21 cellular contexts compared by ENCODE assay signal in genomic region chr6:157668034-157668401, GRCh38.
DNase-seq lines count a peak whose midpoint lies in the region; ATAC-seq and TF ChIP-seq lines count a peak whose summit lies in the region.
"Had no signal": no experiment of that assay in that cellular context is flagged by ENCODE, and none has a peak within 500 bp of the region (broad histone marks: within the 10 kb centered on the region; RNA-seq: fewer than 3 reads in every experiment).

No MANE protein-coding gene starts in this region.

- H3K4me1 Mint-ChIP-seq in activated T-cell treated with anti-CD3 and anti-CD28 coated beads, Interleukin-2, amount 50 U/mL, for 72 hours (ENCODE audit: low read depth): peaks cover 30% of the 10 kb centered on the region
- peaks cover 25% of the 10 kb centered on the region for H3K4me1 Mint-ChIP-seq in activated T-cell treated with anti-CD3 and anti-CD28 coated beads, Interleukin-2, amount 50 U/mL, for 24 hours (ENCODE audit: low read depth)
- H3K4me1 Mint-ChIP-seq in activated T-helper 17 cell treated with anti-CD3 and anti-CD28 coated beads, Interleukin-2, amount 50 U/mL, for 72 hours: peaks cover 5% of the 10 kb centered on the region
- peaks cover 7 to 31% (median 23%) of the 10 kb centered on the region in 7 donors for H3K4me1 Mint-ChIP-seq in naive thymus-derived CD4-positive, alpha-beta T cell

- intact Hi-C loops in naive thymus-derived CD4-positive, alpha-beta T cell (cut with micrococcal nuclease): loop anchor here (5.0 kb wide), 5 partner anchors 71 to 359 kb away; partner anchors contain the start of gene ZDHHC14 (in 1 of the 2)
- intact Hi-C loops in left ventricle myocardium inferior (cut with micrococcal nuclease): loop anchor here (5.0 kb wide), 1 partner anchor 351 kb away; no protein-coding TSS in a partner anchor

- H3K27ac Mint-ChIP-seq in activated T-cell treated with anti-CD3 and anti-CD28 coated beads, Interleukin-2, amount 50 U/mL, for 72 hours: no peak overlapping the region
- H3K27ac Mint-ChIP-seq in activated T-cell treated with anti-CD3 and anti-CD28 coated beads, Interleukin-2, amount 50 U/mL, for 24 hours: no peak overlapping the region
- H3K27ac Mint-ChIP-seq in activated T-helper 17 cell treated with anti-CD3 and anti-CD28 coated beads, Interleukin-2, amount 50 U/mL, for 72 hours: peak overlapping the region; percentile 60
- H3K27ac Mint-ChIP-seq in naive thymus-derived CD4-positive, alpha-beta T cell: no peak overlapping the region
- H3K27ac Mint-ChIP-seq: activated naive CD8-positive, alpha-beta T cell treated with anti-CD3 and anti-CD28 coated beads, Interleukin-2, amount 10 ng/mL, durations not matched to agents 7 days and 5 days; progenitor cell of endocrine pancreas; stimulated activated effector memory CD8-positive, alpha-beta T cell treated with anti-CD3 and anti-CD28 coated beads, Interleukin-12 subunit alpha, Interleukin-12 subunit beta, amount 100 ng/mL, for 72 hours had no signal

- no peak overlapping the region for H3K27ac ChIP-seq in naive thymus-derived CD4-positive, alpha-beta T cell (ENCODE audit: low read depth, low read length)
- no peak overlapping the region for H3K27ac ChIP-seq in left ventricle myocardium inferior (replicated peaks)
- H3K27ac ChIP-seq: lower lobe of right lung, SK-N-MC, VCaP had no signal

- H3K27me3 ChIP-seq in skeletal muscle satellite cell (ENCODE audit: control insufficient read depth, insufficient read depth, low read length): no peaks in the 10 kb centered on the region
- no peaks in the 10 kb centered on the region for H3K27me3 ChIP-seq in naive thymus-derived CD4-positive, alpha-beta T cell (ENCODE audit: control insufficient read depth in 2 of 2, insufficient read depth in 2 of 2, low read length in 2 of 2)
- H3K27me3 ChIP-seq in left ventricle myocardium inferior (ENCODE audit: low read depth): no peaks in the 10 kb centered on the region
- H3K27me3 ChIP-seq: sigmoid colon had no signal

- H3K9me3 ChIP-seq in skeletal muscle satellite cell (replicated peaks; ENCODE audit: low read length) (no peaks in the 10 kb centered on the region), left ventricle myocardium inferior (replicated peaks) (no peaks in the 10 kb centered on the region)
- no peaks in the 10 kb centered on the region for H3K9me3 ChIP-seq in naive thymus-derived CD4-positive, alpha-beta T cell (ENCODE audit: control insufficient read depth in 2 of 3, low read length in 3 of 3)
- H3K9me3 ChIP-seq: lower lobe of right lung, sigmoid colon had no signal

- POLR2A ChIA-PET in naive thymus-derived CD4-positive, alpha-beta T cell (lab: Charles Lee): interaction anchor here (0.6 kb wide), 1 partner anchor 285 kb away, joined by 3 read pairs; no protein-coding TSS in a partner anchor

- H3K4me2 ChIP-seq in skeletal muscle satellite cell (ENCODE audit: low read length): peak overlapping the region; percentile 68

- peaks cover 26% of the 10 kb centered on the region for H3K27me3 Mint-ChIP-seq in activated T-cell treated with anti-CD3 and anti-CD28 coated beads, Interleukin-2, amount 50 U/mL, for 72 hours (ENCODE audit: low read depth)
- H3K27me3 Mint-ChIP-seq in activated T-cell treated with anti-CD3 and anti-CD28 coated beads, Interleukin-2, amount 50 U/mL, for 24 hours: no peaks in the 10 kb centered on the region
- H3K27me3 Mint-ChIP-seq in activated T-helper 17 cell treated with anti-CD3 and anti-CD28 coated beads, Interleukin-2, amount 50 U/mL, for 72 hours: peaks cover 3% of the 10 kb centered on the region
- H3K27me3 Mint-ChIP-seq in naive thymus-derived CD4-positive, alpha-beta T cell: peaks cover 0 to 6% (median 0%) of the 10 kb centered on the region in 5 donors

- H3K9me3 Mint-ChIP-seq in activated T-cell treated with anti-CD3 and anti-CD28 coated beads, Interleukin-2, amount 50 U/mL, for 72 hours: no peaks in the 10 kb centered on the region
- no peaks in the 10 kb centered on the region for H3K9me3 Mint-ChIP-seq in activated T-cell treated with anti-CD3 and anti-CD28 coated beads, Interleukin-2, amount 50 U/mL, for 24 hours
- no peaks in the 10 kb centered on the region for H3K9me3 Mint-ChIP-seq in activated T-helper 17 cell treated with anti-CD3 and anti-CD28 coated beads, Interleukin-2, amount 50 U/mL, for 72 hours
- peaks cover 0 to 1% (median 0%) of the 10 kb centered on the region in 11 donors for H3K9me3 Mint-ChIP-seq in naive thymus-derived CD4-positive, alpha-beta T cell
- H3K9me3 Mint-ChIP-seq: activated naive CD8-positive, alpha-beta T cell treated with anti-CD3 and anti-CD28 coated beads, Interleukin-2, amount 10 ng/mL, durations not matched to agents 7 days and 5 days; stimulated activated effector memory CD8-positive, alpha-beta T cell treated with anti-CD3 and anti-CD28 coated beads, Interleukin-12 subunit alpha, Interleukin-12 subunit beta, amount 100 ng/mL, for 72 hours had no signal

- peak; percentile 80 to 84 for ATAC-seq in activated T-cell treated with anti-CD3 and anti-CD28 coated beads, Interleukin-2, amount 50 U/mL, for 72 hours (replicated peaks in 1 of 2)
- peak; percentile 40 for ATAC-seq in GM18520 (IDR thresholded peaks at IDR 0.05; ENCODE audit: unreplicated experiment)
- ATAC-seq in activated T-helper 17 cell treated with anti-CD3 and anti-CD28 coated beads, Interleukin-2, amount 50 U/mL, for 72 hours (replicated peaks): peak; percentile 89
- ATAC-seq in naive thymus-derived CD4-positive, alpha-beta T cell: no peak
- ATAC-seq in GM18505 (IDR thresholded peaks at IDR 0.05; ENCODE audit: unreplicated experiment): no peak
- ATAC-seq: stimulated activated effector memory CD8-positive, alpha-beta T cell treated with anti-CD3 and anti-CD28 coated beads, Interleukin-12 subunit alpha, Interleukin-12 subunit beta, amount 100 ng/mL, for 72 hours had no signal

- TF ChIP-seq POLR2A in GM18505 (IDR thresholded peaks at IDR 0.05; ENCODE audit: borderline replicate concordance, extremely low read depth, insufficient read depth, insufficient read length): no peak

- H3K36me3 Mint-ChIP-seq in activated T-cell treated with anti-CD3 and anti-CD28 coated beads, Interleukin-2, amount 50 U/mL, for 72 hours (ENCODE audit: insufficient read depth in 2 of 2): no peaks in the 10 kb centered on the region
- no peaks in the 10 kb centered on the region for H3K36me3 Mint-ChIP-seq in activated T-cell treated with anti-CD3 and anti-CD28 coated beads, Interleukin-2, amount 50 U/mL, for 24 hours (ENCODE audit: low read depth)
- H3K36me3 Mint-ChIP-seq in activated T-helper 17 cell treated with anti-CD3 and anti-CD28 coated beads, Interleukin-2, amount 50 U/mL, for 72 hours (ENCODE audit: low read depth): no peaks in the 10 kb centered on the region
- H3K36me3 Mint-ChIP-seq in naive thymus-derived CD4-positive, alpha-beta T cell: peaks cover 0 to 5% (median 0%) of the 10 kb centered on the region in 5 donors
- H3K36me3 Mint-ChIP-seq: activated naive CD8-positive, alpha-beta T cell treated with anti-CD3 and anti-CD28 coated beads, Interleukin-2, amount 10 ng/mL, durations not matched to agents 7 days and 5 days had no signal

- H3K4me1 ChIP-seq in skeletal muscle satellite cell (ENCODE audit: control insufficient read depth, insufficient read depth, low read length) (peaks cover 38% of the 10 kb centered on the region), left ventricle myocardium inferior (peaks cover 26% of the 10 kb centered on the region)
- H3K4me1 ChIP-seq in naive thymus-derived CD4-positive, alpha-beta T cell (ENCODE audit: control insufficient read depth in 2 of 2, insufficient read depth in 2 of 2, low read length in 2 of 2): peaks cover 0 to 15% of the 10 kb centered on the region in 2 donors

- TF ChIP-seq CTCF in left ventricle myocardium inferior (IDR thresholded peaks at IDR 0.05; ENCODE audit: borderline replicate concordance): no peak

- peak overlapping the region; percentile 39 for H3K4me3 ChIP-seq in skeletal muscle satellite cell (ENCODE audit: low read length)
- H3K4me3 ChIP-seq in naive thymus-derived CD4-positive, alpha-beta T cell (ENCODE audit: low read length): no peak overlapping the region
- no peak overlapping the region for H3K4me3 ChIP-seq in left ventricle myocardium inferior
- H3K4me3 ChIP-seq: lower lobe of right lung, sigmoid colon, SK-N-MC had no signal

- DNase-seq in activated T-cell treated with anti-CD3 and anti-CD28 coated beads, Interleukin-2, amount 50 U/mL, for 72 hours: peak in 1 of 2 donors; percentile 22
- DNase-seq in activated T-cell treated with anti-CD3 and anti-CD28 coated beads, Interleukin-2, amount 50 U/mL, for 24 hours: no peak
- no peak for DNase-seq in naive thymus-derived CD4-positive, alpha-beta T cell
- no peak for DNase-seq in left ventricle myocardium inferior
- DNase-seq: glutamatergic neuron, kidney, NCI-H1105, NCI-H1930, NCI-H526, RPMI8226 had no signal

- H3K4me3 Mint-ChIP-seq in activated T-cell treated with anti-CD3 and anti-CD28 coated beads, Interleukin-2, amount 50 U/mL, for 72 hours: no peak overlapping the region
- no peak overlapping the region for H3K4me3 Mint-ChIP-seq in activated T-cell treated with anti-CD3 and anti-CD28 coated beads, Interleukin-2, amount 50 U/mL, for 24 hours
- no peak overlapping the region for H3K4me3 Mint-ChIP-seq in activated T-helper 17 cell treated with anti-CD3 and anti-CD28 coated beads, Interleukin-2, amount 50 U/mL, for 72 hours
- H3K4me3 Mint-ChIP-seq in naive thymus-derived CD4-positive, alpha-beta T cell: no peak overlapping the region
- H3K4me3 Mint-ChIP-seq: activated naive CD8-positive, alpha-beta T cell treated with anti-CD3 and anti-CD28 coated beads, Interleukin-2, amount 10 ng/mL, durations not matched to agents 7 days and 5 days had no signal

- H3K36me3 ChIP-seq in skeletal muscle satellite cell (ENCODE audit: insufficient read depth, low read length) (no peaks in the 10 kb centered on the region), left ventricle myocardium inferior (peaks cover 2% of the 10 kb centered on the region)
- H3K36me3 ChIP-seq in naive thymus-derived CD4-positive, alpha-beta T cell (ENCODE audit: control insufficient read depth in 2 of 3, insufficient read depth in 3 of 3, low read length in 3 of 3): no peaks in the 10 kb centered on the region
- H3K36me3 ChIP-seq: lower lobe of right lung, sigmoid colon had no signal

- H3K9ac ChIP-seq in skeletal muscle satellite cell (ENCODE audit: low read depth, low read length): peak overlapping the region; percentile 76

- CTCF ChIA-PET in naive thymus-derived CD4-positive, alpha-beta T cell (lab: Charles Lee): interaction anchor here (0.6 to 2.7 kb wide), 8 partner anchors 12 to 354 kb away, joined by 3 to 16 read pairs (median 4); no protein-coding TSS in a partner anchor

Comparison
In these comparisons a context has a peak if more than half of its experiments do, and no peak if none do; other contexts are left out.
1. ATAC-seq: peak in activated T-cell treated with anti-CD3 and anti-CD28 coated beads, Interleukin-2, amount 50 U/mL, for 72 hours (2 of 2), GM18520 (single experiment) and activated T-helper 17 cell treated with anti-CD3 and anti-CD28 coated beads, Interleukin-2, amount 50 U/mL, for 72 hours (single experiment); none in naive thymus-derived CD4-positive, alpha-beta T cell (single experiment) and GM18505 (single experiment).